ENCODE assay signal across 20 cellular contexts in the genomic region with DNA sequence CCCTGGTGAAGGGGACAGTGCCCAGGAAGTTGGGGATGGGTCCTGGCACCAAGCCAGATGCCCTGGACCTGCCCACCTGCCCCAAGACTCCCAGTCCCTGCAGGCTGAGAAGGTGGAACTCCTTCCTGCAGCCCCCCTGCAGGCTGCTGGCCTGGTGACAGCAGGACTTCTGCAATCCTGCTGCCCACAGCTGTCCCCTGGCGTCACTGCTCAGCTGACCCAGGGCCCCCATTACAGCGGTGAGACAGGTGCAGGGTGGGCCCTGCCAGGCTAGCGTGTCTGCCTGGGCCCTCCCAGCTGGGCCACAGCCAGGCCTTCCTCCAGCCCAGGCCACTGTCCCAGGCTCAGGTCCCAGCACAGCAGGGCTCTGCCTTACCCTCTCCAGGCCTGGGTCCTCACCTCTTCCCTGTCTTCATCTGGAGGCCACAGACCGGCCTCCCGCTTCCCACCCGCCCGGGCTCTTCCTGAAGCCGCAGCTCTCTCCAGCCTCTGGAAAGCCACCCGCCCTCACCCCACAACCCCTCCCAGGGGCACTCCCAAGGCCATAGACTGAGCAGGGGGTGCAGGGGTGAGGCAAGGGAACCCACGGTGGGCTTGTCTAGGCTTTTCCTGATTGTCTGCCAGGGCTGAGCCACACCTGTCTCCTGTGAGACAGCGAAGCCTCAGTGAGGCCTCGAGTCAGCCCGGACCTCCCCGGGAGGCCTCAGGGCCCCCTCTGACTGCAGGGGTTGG. TPM values are rescaled to one million over a fixed set of nuclear protein-coding genes. Genes with fewer than 3 reads are reported as not detected.
"Had no signal": no experiment of that assay in that cellular context is flagged by ENCODE, and none has a peak within 500 bp of the region (broad histone marks: within the 10 kb centered on the region; RNA-seq: fewer than 3 reads in every experiment).

No MANE protein-coding gene starts in this region.

- H3K4me1 ChIP-seq: body of pancreas, colonic mucosa, tibial nerve, vagina had no signal

- FAIRE-seq: endometrium, keratinocyte had no signal

- H3K79me2 ChIP-seq: hepatocyte had no signal

- ATAC-seq: body of pancreas; left ventricle myocardium superior; stimulated activated effector memory CD8-positive, alpha-beta T cell treated with anti-CD3 and anti-CD28 coated beads, Interleukin-12 subunit alpha, Interleukin-12 subunit beta, amount 100 ng/mL, for 72 hours had no signal

- H3K36me3 Mint-ChIP-seq: activated naive CD8-positive, alpha-beta T cell treated with anti-CD3 and anti-CD28 coated beads for 36 hours; memory B cell; stimulated activated effector memory CD8-positive, alpha-beta T cell treated with anti-CD3 and anti-CD28 coated beads, Interleukin-12 subunit alpha, Interleukin-12 subunit beta, amount 100 ng/mL, for 72 hours had no signal

- H2AFZ ChIP-seq: hepatocyte had no signal

- H3K4me3 Mint-ChIP-seq: activated CD4-positive, alpha-beta T cell treated with anti-CD3 and anti-CD28 coated beads, Interleukin-2, amount 10 ng/mL, durations not matched to agents 24 days and 14 days; activated naive CD8-positive, alpha-beta T cell treated with anti-CD3 and anti-CD28 coated beads for 36 hours; memory B cell; stimulated activated effector memory CD8-positive, alpha-beta T cell treated with anti-CD3 and anti-CD28 coated beads, Interleukin-12 subunit alpha, Interleukin-12 subunit beta, amount 100 ng/mL, for 72 hours had no signal

- DNase-seq: activated CD4-positive, alpha-beta T cell treated with anti-CD3 and anti-CD28 coated beads, Interleukin-2, amount 10 ng/mL, durations not matched to agents 24 days and 14 days; activated CD4-positive, CD25-positive, alpha-beta regulatory T cell; activated CD8-positive, alpha-beta memory T cell treated with anti-CD3 and anti-CD28 coated beads for 24 hours; activated gamma-delta T cell treated with Interleukin-2 at 50 U/mL for 16 hours; activated naive CD8-positive, alpha-beta T cell treated with anti-CD3 and anti-CD28 coated beads for 36 hours; amygdala; body of pancreas; central memory CD4-positive, alpha-beta T cell; colonic mucosa; left ventricle myocardium superior; T-helper 2 cell had no signal

- H3K9me3 ChIP-seq: body of pancreas, colonic mucosa, tibial nerve, vagina had no signal

- H3K27ac Mint-ChIP-seq: activated CD4-positive, alpha-beta T cell treated with anti-CD3 and anti-CD28 coated beads, Interleukin-2, amount 10 ng/mL, durations not matched to agents 24 days and 14 days; activated naive CD8-positive, alpha-beta T cell treated with anti-CD3 and anti-CD28 coated beads for 36 hours; memory B cell; stimulated activated effector memory CD8-positive, alpha-beta T cell treated with anti-CD3 and anti-CD28 coated beads, Interleukin-12 subunit alpha, Interleukin-12 subunit beta, amount 100 ng/mL, for 72 hours had no signal

- H3K27me3 Mint-ChIP-seq: activated CD4-positive, alpha-beta T cell treated with anti-CD3 and anti-CD28 coated beads, Interleukin-2, amount 10 ng/mL, durations not matched to agents 24 days and 14 days; activated naive CD8-positive, alpha-beta T cell treated with anti-CD3 and anti-CD28 coated beads for 36 hours; memory B cell had no signal

- H3K27ac ChIP-seq: body of pancreas, colonic mucosa, hepatocyte, tibial nerve, vagina had no signal

- H3K4me1 Mint-ChIP-seq: activated CD4-positive, alpha-beta T cell treated with anti-CD3 and anti-CD28 coated beads, Interleukin-2, amount 10 ng/mL, durations not matched to agents 24 days and 14 days; activated naive CD8-positive, alpha-beta T cell treated with anti-CD3 and anti-CD28 coated beads for 36 hours; memory B cell; stimulated activated effector memory CD8-positive, alpha-beta T cell treated with anti-CD3 and anti-CD28 coated beads, Interleukin-12 subunit alpha, Interleukin-12 subunit beta, amount 100 ng/mL, for 72 hours had no signal

- H3K9me3 Mint-ChIP-seq: activated CD4-positive, alpha-beta T cell treated with anti-CD3 and anti-CD28 coated beads, Interleukin-2, amount 10 ng/mL, durations not matched to agents 24 days and 14 days; activated naive CD8-positive, alpha-beta T cell treated with anti-CD3 and anti-CD28 coated beads for 36 hours; stimulated activated effector memory CD8-positive, alpha-beta T cell treated with anti-CD3 and anti-CD28 coated beads, Interleukin-12 subunit alpha, Interleukin-12 subunit beta, amount 100 ng/mL, for 72 hours had no signal

- H3K4me2 ChIP-seq: hepatocyte had no signal

- H3K4me3 ChIP-seq: body of pancreas, colonic mucosa, hepatocyte, tibial nerve, vagina had no signal

- H3K36me3 ChIP-seq: colonic mucosa, tibial nerve, vagina had no signal

- H3K27me3 ChIP-seq: body of pancreas, colonic mucosa, hepatocyte, tibial nerve, vagina had no signal

RNA-seq across cellular contexts. Expression of gene ERFE, which starts 8.8 kb away (rescaled TPM):
- total RNA-seq: left ventricle myocardium superior, tibial nerve, vagina had no signal
- polyA plus RNA-seq: neural cell had no signal

RNA-seq across cellular contexts. Expression of gene KLHL30, which starts 11.5 kb away (rescaled TPM):
- total RNA-seq: activated CD4-positive, alpha-beta T cell treated with anti-CD3 and anti-CD28 coated beads, Interleukin-2, amount 10 ng/mL, durations not matched to agents 24 days and 14 days; activated naive CD8-positive, alpha-beta T cell treated with anti-CD3 and anti-CD28 coated beads for 36 hours; hepatocyte had no signal
- polyA plus RNA-seq: keratinocyte, neural cell had no signal

RNA-seq across cellular contexts. Expression of gene ESPNL, which starts 49.9 kb away (rescaled TPM):
- total RNA-seq: activated naive CD8-positive, alpha-beta T cell treated with anti-CD3 and anti-CD28 coated beads for 36 hours; body of pancreas; left ventricle myocardium superior; osteocyte had no signal
